Comparison of ENCODE assay signal across 20 cellular contexts in the genomic region with DNA sequence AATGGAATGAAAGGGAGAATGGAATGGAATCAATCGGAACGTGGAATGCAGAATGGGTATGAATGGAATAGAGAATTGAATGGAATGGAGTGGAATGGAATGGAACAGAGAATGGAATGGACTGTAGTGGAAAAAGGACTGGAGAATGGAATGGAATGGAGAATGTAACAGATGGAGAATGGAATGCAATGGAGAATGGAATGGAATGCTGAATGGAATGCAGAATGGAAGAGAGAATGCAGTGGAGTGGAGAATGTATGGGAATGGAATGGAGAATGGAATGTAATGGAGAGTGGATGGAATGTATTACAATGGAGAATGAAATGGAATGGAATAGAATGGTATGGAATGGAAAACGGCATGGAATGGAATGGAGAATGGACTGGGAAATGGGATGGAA.
DNase-seq lines count a peak whose midpoint lies in the region; ATAC-seq and TF ChIP-seq lines count a peak whose summit lies in the region.
"Had no signal": no experiment of that assay in that cellular context is flagged by ENCODE, and none has a peak within 500 bp of the region (broad histone marks: within the 10 kb centered on the region; RNA-seq: fewer than 3 reads in every experiment).

No MANE protein-coding gene starts in this region.

- ATAC-seq in HG03469 (IDR thresholded peaks at IDR 0.05; ENCODE audit: unreplicated experiment): no peak

- TF ChIP-seq RAD21 in Ishikawa (IDR thresholded peaks at IDR 0.05; ENCODE audit: low read depth): no peak

- H3K27me3 Mint-ChIP-seq in osteocyte (ENCODE audit: unreplicated experiment): no peaks in the 10 kb centered on the region
- H3K27me3 Mint-ChIP-seq: CD4-positive, CD25-positive, alpha-beta regulatory T cell; CD8-positive, alpha-beta memory T cell had no signal

- no peak for TF ChIP-seq CTCF in osteocyte (IDR thresholded peaks at IDR 0.05)

- no peak for TF ChIP-seq EP300 in Ishikawa (IDR thresholded peaks at IDR 0.05; ENCODE audit: borderline replicate concordance)

- H3K4me3 Mint-ChIP-seq in osteocyte (ENCODE audit: unreplicated experiment): no peak overlapping the region
- H3K4me3 Mint-ChIP-seq: CD4-positive, CD25-positive, alpha-beta regulatory T cell; CD8-positive, alpha-beta memory T cell; H9 had no signal

- in situ Hi-C loops in ACHN (cut with HindIII; ENCODE audit: low pct_ligation_motif_present, low pct_unique_long_range_greater_than_20kb, low sequenced_read_pairs): no loop called here

- H3K27ac Mint-ChIP-seq in osteocyte (ENCODE audit: unreplicated experiment): no peak overlapping the region
- H3K27ac Mint-ChIP-seq: CD4-positive, CD25-positive, alpha-beta regulatory T cell; CD8-positive, alpha-beta memory T cell; H9 had no signal

- peaks cover 4% of the 10 kb centered on the region for H3K36me3 Mint-ChIP-seq in osteocyte (ENCODE audit: unreplicated experiment)

- H3K9me3 Mint-ChIP-seq in osteocyte (ENCODE audit: unreplicated experiment): no peaks in the 10 kb centered on the region
- H3K9me3 Mint-ChIP-seq: CD4-positive, CD25-positive, alpha-beta regulatory T cell; CD8-positive, alpha-beta memory T cell; H9 had no signal

- H3K4me1 Mint-ChIP-seq in osteocyte (ENCODE audit: unreplicated experiment): no peaks in the 10 kb centered on the region
- H3K4me1 Mint-ChIP-seq: CD4-positive, CD25-positive, alpha-beta regulatory T cell; CD8-positive, alpha-beta memory T cell; H9 had no signal

- DNase-seq in ACHN (peak; percentile 31), EL (peak; percentile 43), kidney tubule cell (ENCODE audit: low spot score) (peak; percentile 39), cerebellar nuclear complex (lab: John Stamatoyannopoulos, UW) (no peak), osteocyte (ENCODE audit: extremely low spot score, unreplicated experiment) (no peak), NCI-H524 treated with DMSO at 0.1 percent for 48 hours (lab: John Stamatoyannopoulos, UW) (no peak)
- DNase-seq: 8988T; BE2C; C1 segment of cervical spinal cord; CD4-positive, CD25-positive, alpha-beta regulatory T cell; CD8-positive, alpha-beta memory T cell; COR-L47; DMS 273 treated with DMSO at 0.1 percent for 48 hours; DMS53; DND-41; GDM1; GOT3; H9 had no signal

TF ChIP-seq in Ishikawa, 13 proteins besides CTCF, POLR2A, EP300 and RAD21:
- TF ChIP-seq, protein P1, sequence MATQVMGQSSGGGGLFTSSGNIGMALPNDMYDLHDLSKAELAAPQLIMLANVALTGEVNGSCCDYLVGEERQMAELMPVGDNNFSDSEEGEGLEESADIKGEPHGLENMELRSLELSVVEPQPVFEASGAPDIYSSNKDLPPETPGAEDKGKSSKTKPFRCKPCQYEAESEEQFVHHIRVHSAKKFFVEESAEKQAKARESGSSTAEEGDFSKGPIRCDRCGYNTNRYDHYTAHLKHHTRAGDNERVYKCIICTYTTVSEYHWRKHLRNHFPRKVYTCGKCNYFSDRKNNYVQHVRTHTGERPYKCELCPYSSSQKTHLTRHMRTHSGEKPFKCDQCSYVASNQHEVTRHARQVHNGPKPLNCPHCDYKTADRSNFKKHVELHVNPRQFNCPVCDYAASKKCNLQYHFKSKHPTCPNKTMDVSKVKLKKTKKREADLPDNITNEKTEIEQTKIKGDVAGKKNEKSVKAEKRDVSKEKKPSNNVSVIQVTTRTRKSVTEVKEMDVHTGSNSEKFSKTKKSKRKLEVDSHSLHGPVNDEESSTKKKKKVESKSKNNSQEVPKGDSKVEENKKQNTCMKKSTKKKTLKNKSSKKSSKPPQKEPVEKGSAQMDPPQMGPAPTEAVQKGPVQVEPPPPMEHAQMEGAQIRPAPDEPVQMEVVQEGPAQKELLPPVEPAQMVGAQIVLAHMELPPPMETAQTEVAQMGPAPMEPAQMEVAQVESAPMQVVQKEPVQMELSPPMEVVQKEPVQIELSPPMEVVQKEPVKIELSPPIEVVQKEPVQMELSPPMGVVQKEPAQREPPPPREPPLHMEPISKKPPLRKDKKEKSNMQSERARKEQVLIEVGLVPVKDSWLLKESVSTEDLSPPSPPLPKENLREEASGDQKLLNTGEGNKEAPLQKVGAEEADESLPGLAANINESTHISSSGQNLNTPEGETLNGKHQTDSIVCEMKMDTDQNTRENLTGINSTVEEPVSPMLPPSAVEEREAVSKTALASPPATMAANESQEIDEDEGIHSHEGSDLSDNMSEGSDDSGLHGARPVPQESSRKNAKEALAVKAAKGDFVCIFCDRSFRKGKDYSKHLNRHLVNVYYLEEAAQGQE (IDR thresholded peaks at IDR 0.05; ENCODE audit: low read depth): no peak
- no peak for TF ChIP-seq USF1 (IDR thresholded peaks at IDR 0.05)
- TF ChIP-seq TEAD4 (IDR thresholded peaks at IDR 0.05): peak; percentile 45

Comparison
In these comparisons a context has a peak if more than half of its experiments do, and no peak if none do; other contexts are left out.
1. DNase-seq: peak in ACHN (single experiment), EL (single experiment) and kidney tubule cell (single experiment); none in cerebellar nuclear complex (0 of 2), osteocyte (single experiment) and NCI-H524 treated with DMSO at 0.1 percent for 48 hours (single experiment).